Comparison of ENCODE assay signal across 8 cellular contexts in the genomic region with DNA sequence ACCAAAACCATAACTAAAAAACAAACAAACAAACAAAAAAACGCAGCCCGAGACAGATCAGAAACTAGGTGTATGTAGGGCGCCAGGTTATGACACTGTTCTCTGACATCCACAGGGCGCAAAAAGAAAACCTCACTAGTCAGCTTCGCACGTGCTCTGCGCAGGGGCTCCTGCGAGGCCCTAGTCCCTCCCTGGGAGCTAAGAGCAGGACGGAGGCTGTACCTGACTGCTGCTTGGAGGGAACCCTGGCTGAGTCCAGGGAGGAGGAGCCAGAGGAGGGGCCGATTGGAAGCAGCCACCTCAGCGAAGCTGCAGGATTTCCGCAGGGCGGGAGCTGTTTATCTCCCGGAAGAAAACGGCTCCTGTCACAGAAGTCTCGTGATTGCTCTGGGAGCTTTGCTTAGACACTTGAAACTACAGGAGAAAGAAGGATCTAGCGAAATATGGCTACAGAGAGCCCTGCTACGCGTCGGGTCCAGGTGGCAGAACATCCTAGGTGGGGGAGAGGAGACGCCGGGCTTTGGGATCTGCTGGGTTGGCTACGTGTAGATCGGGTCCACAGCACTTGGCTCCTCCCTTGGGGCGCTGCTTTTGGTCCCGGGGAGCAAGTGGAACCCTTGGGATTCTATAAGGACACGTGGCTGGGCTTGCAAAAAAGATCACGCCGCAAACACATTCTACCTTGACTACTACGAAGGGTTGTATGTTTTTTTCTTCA. TPM values are rescaled to one million over a fixed set of nuclear protein-coding genes. Genes with fewer than 3 reads are reported as not detected.
A peak's percentile ranks its signal among the peaks of the same experiment; 100 is the strongest.
DNase-seq lines count a peak whose midpoint lies in the region; ATAC-seq and TF ChIP-seq lines count a peak whose summit lies in the region.

A gene (plus strand): TSS at position 368 of the 718 bp plus-strand sequence. CDS start 76 bp downstream, at position 444.

- H3K27ac ChIP-seq in PC-3 (ENCODE audit: low read length), result peak within 1 kb of the TSS; percentile 67

- peaks cover 43% of the 10 kb centered on the region for H3K79me2 ChIP-seq in PC-3 (ENCODE audit: low read length)

- ATAC-seq in GM21526 (IDR thresholded peaks at IDR 0.05; ENCODE audit: low FRiP score, unreplicated experiment) (peak; percentile 94), PC-3 (peak; percentile 99)

- no peaks in the 10 kb centered on the region for H4K20me1 ChIP-seq in PC-3 (ENCODE audit: low read length)

- H3K4me3 ChIP-seq in PC-3 (ENCODE audit: low read length) (peak within 1 kb of the TSS; percentile 87), mucosa of stomach (ENCODE audit: low read length) (peak within 1 kb of the TSS; percentile 42)

- TF ChIP-seq CTCF in PC-3 (conservative IDR thresholded peaks at IDR 0.05; ENCODE audit: low read depth, low read length), result no peak

- POLR2A ChIA-PET in PC-3 (lab: Charles Lee; ENCODE audit: unreplicated experiment), result interaction anchor here (0.6 kb wide), 2 partner anchors 15 to 32 kb away, joined by 3 to 5 read pairs; no protein-coding TSS in a partner anchor

- peak; percentile 86 for TF ChIP-seq POLR2A in erythroblast (IDR thresholded peaks at IDR 0.05; ENCODE audit: low read length)

- no peaks in the 10 kb centered on the region for H3K9me2 ChIP-seq in PC-3 (replicated peaks; ENCODE audit: low read length)

- peak within 1 kb of the TSS; percentile 82 for H3K9ac ChIP-seq in PC-3 (ENCODE audit: low read length)
- H3K9ac ChIP-seq in mucosa of stomach (ENCODE audit: low read length), result peak within 1 kb of the TSS; percentile 83

- H3K4me2 ChIP-seq in PC-3 (ENCODE audit: low read length), result peak within 1 kb of the TSS; percentile 90

- H2AFZ ChIP-seq in PC-3 (ENCODE audit: low read length), result peak within 1 kb of the TSS; percentile 88

- H3K27me3 ChIP-seq in PC-3 (ENCODE audit: low read length), result no peaks in the 10 kb centered on the region
- no peaks in the 10 kb centered on the region for H3K27me3 ChIP-seq in mucosa of stomach (ENCODE audit: control insufficient read depth, insufficient read depth, low read length)

- no peaks in the 10 kb centered on the region for H3F3A ChIP-seq in PC-3 (ENCODE audit: low read length, unreplicated experiment)

- no TSS peak for BruUV-seq in PC-3 (replicated peaks; lab: Mats Ljungman, UMichigan)

- H3K4me1 ChIP-seq in PC-3 (ENCODE audit: insufficient read depth, low read length), result peaks cover 12% of the 10 kb centered on the region; the same call in 1 of the 2 replicates
- H3K4me1 ChIP-seq in mucosa of stomach (ENCODE audit: control insufficient read depth, insufficient read depth, low read length), result peaks cover 7% of the 10 kb centered on the region

- peak; percentile 88 for DNase-seq in DMS 273 (lab: John Stamatoyannopoulos, UW; ENCODE audit: unreplicated experiment)
- peak; percentile 60 for DNase-seq in HuH-7.5 (ENCODE audit: low spot score)
- peak; percentile 85 for DNase-seq in PC-3
- peak; percentile 78 for DNase-seq in activated T-cell treated with anti-CD3 and anti-CD28 coated beads, Interleukin-2, amount 50 U/mL, for 1 hour
- peak; percentile 83 to 86 for DNase-seq in erythroblast (lab: John Stamatoyannopoulos, UW)
- peak; percentile 33 to 45 for DNase-seq in stimulated activated CD8-positive, alpha-beta memory T cell treated with anti-CD3 and anti-CD28 coated beads, Interleukin-7, amount 100 ng/mL, for 1 hour (ENCODE audit: low read depth in 2 of 2)

- intact Hi-C loops in PC-3 (cut with micrococcal nuclease), result loop anchor here (1.0 kb wide), 1 partner anchor 15 kb away; a partner anchor contains a TSS

- H3K9me3 ChIP-seq in PC-3 (ENCODE audit: low read length) (no peaks in the 10 kb centered on the region), mucosa of stomach (ENCODE audit: control insufficient read depth, low read length) (no peaks in the 10 kb centered on the region)

- CTCF ChIA-PET in PC-3 (lab: Charles Lee), result interaction anchor here (0.8 kb wide), 1 partner anchor 15 kb away, joined by 3 read pairs; a partner anchor contains a TSS

- no peaks in the 10 kb centered on the region for H3K36me3 ChIP-seq in PC-3 (ENCODE audit: low read depth, low read length)
- no peaks in the 10 kb centered on the region for H3K36me3 ChIP-seq in mucosa of stomach (ENCODE audit: control insufficient read depth, insufficient read depth, low read length)

RNA-seq across cellular contexts. Expression of the gene that starts here (rescaled TPM):
- total RNA-seq in PC-3 (2014; rRNA removed), result 27.2 and 34.6 TPM in 2 replicates

Comparison
In these comparisons a context has a peak if more than half of its experiments do, and no peak if none do; other contexts are left out.
1. Peak in every context shown above with its lines: DNase-seq, ATAC-seq, H3K4me3 ChIP-seq and H3K27ac ChIP-seq.